9 cellular contexts compared by ENCODE assay signal in genomic region chr12:53051058-53051880, GRCh38. TPM values are rescaled to one million over a fixed set of nuclear protein-coding genes. Genes with fewer than 3 reads are reported as not detected.
DNase-seq lines count a peak whose midpoint lies in the region; ATAC-seq and TF ChIP-seq lines count a peak whose summit lies in the region.
"Had no signal": no experiment of that assay in that cellular context is flagged by ENCODE, and none has a peak within 500 bp of the region (broad histone marks: within the 10 kb centered on the region; RNA-seq: fewer than 3 reads in every experiment).

No MANE protein-coding gene starts in this region.

- H3K4me3 Mint-ChIP-seq in stimulated activated effector memory CD8-positive, alpha-beta T cell treated with anti-CD3 and anti-CD28 coated beads, Interleukin-12 subunit alpha, Interleukin-12 subunit beta, amount 100 ng/mL, for 72 hours: no peak overlapping the region
- no peak overlapping the region for H3K4me3 Mint-ChIP-seq in activated CD8-positive, alpha-beta T cell treated with anti-CD3 and anti-CD28 coated beads, Interleukin-2, amount 10 ng/mL, durations not matched to agents 7 days and 5 days

- H3K27me3 ChIP-seq in skeletal muscle satellite cell (ENCODE audit: control insufficient read depth, insufficient read depth, low read length): no peaks in the 10 kb centered on the region

- H3K9me3 Mint-ChIP-seq in stimulated activated effector memory CD8-positive, alpha-beta T cell treated with anti-CD3 and anti-CD28 coated beads, Interleukin-12 subunit alpha, Interleukin-12 subunit beta, amount 100 ng/mL, for 72 hours: no peaks in the 10 kb centered on the region
- H3K9me3 Mint-ChIP-seq in activated CD8-positive, alpha-beta T cell treated with anti-CD3 and anti-CD28 coated beads, Interleukin-2, amount 10 ng/mL, durations not matched to agents 7 days and 5 days (ENCODE audit: insufficient read depth): no peaks in the 10 kb centered on the region

- peak; percentile 82 for DNase-seq in HCEC 1CT
- DNase-seq in amygdala (lab: John Stamatoyannopoulos, UW): peak in 54 of 56 donors; percentile 40 to 94 (median 82)
- peak; percentile 32 to 94 (median 79) for DNase-seq in hypothalamus (lab: John Stamatoyannopoulos, UW)
- DNase-seq in stimulated activated effector memory CD8-positive, alpha-beta T cell treated with anti-CD3 and anti-CD28 coated beads, Interleukin-12 subunit alpha, Interleukin-12 subunit beta, amount 100 ng/mL, for 72 hours (ENCODE audit: low spot score in 2 of 2): no peak
- DNase-seq in HEK293T (ENCODE audit: extremely low spot score): no peak
- DNase-seq in activated CD8-positive, alpha-beta T cell treated with anti-CD3 and anti-CD28 coated beads, Interleukin-2, amount 10 ng/mL, durations not matched to agents 7 days and 5 days: no peak

- H3K27me3 Mint-ChIP-seq in activated CD8-positive, alpha-beta T cell treated with anti-CD3 and anti-CD28 coated beads, Interleukin-2, amount 10 ng/mL, durations not matched to agents 7 days and 5 days (ENCODE audit: low read depth): no peaks in the 10 kb centered on the region

- H3K27ac Mint-ChIP-seq in stimulated activated effector memory CD8-positive, alpha-beta T cell treated with anti-CD3 and anti-CD28 coated beads, Interleukin-12 subunit alpha, Interleukin-12 subunit beta, amount 100 ng/mL, for 72 hours: no peak overlapping the region
- H3K27ac Mint-ChIP-seq in activated CD8-positive, alpha-beta T cell treated with anti-CD3 and anti-CD28 coated beads, Interleukin-2, amount 10 ng/mL, durations not matched to agents 7 days and 5 days: no peak overlapping the region

- CTCF ChIA-PET in HEK293T (lab: Yijun Ruan, JAX): interaction anchor here (1.0 kb wide), 1 partner anchor 14 kb away, joined by 4 read pairs; no protein-coding TSS in a partner anchor
- CTCF ChIA-PET in activated CD8-positive, alpha-beta T cell treated with anti-CD3 and anti-CD28 coated beads, Interleukin-2, amount 10 ng/mL, durations not matched to agents 7 days and 5 days (lab: Charles Lee): interaction anchor here (0.8 to 1.4 kb wide), 5 partner anchors 12 to 48 kb away, joined by 3 to 4 read pairs (median 3); no protein-coding TSS in a partner anchor

- no peak for ATAC-seq in GM19395 (IDR thresholded peaks at IDR 0.05; ENCODE audit: unreplicated experiment)
- no peak for ATAC-seq in stimulated activated effector memory CD8-positive, alpha-beta T cell treated with anti-CD3 and anti-CD28 coated beads, Interleukin-12 subunit alpha, Interleukin-12 subunit beta, amount 100 ng/mL, for 72 hours
- ATAC-seq in activated CD8-positive, alpha-beta T cell treated with anti-CD3 and anti-CD28 coated beads, Interleukin-2, amount 10 ng/mL, durations not matched to agents 7 days and 5 days: no peak

- H3K9me3 ChIP-seq in skeletal muscle satellite cell (replicated peaks; ENCODE audit: low read length): no peaks in the 10 kb centered on the region

- H3K36me3 Mint-ChIP-seq in stimulated activated effector memory CD8-positive, alpha-beta T cell treated with anti-CD3 and anti-CD28 coated beads, Interleukin-12 subunit alpha, Interleukin-12 subunit beta, amount 100 ng/mL, for 72 hours: peaks cover 12% of the 10 kb centered on the region
- no peaks in the 10 kb centered on the region for H3K36me3 Mint-ChIP-seq in activated CD8-positive, alpha-beta T cell treated with anti-CD3 and anti-CD28 coated beads, Interleukin-2, amount 10 ng/mL, durations not matched to agents 7 days and 5 days (ENCODE audit: low read depth)

- H3K36me3 ChIP-seq in skeletal muscle satellite cell (ENCODE audit: insufficient read depth, low read length): peaks cover 27% of the 10 kb centered on the region

- H3K4me1 ChIP-seq in skeletal muscle satellite cell (ENCODE audit: control insufficient read depth, insufficient read depth, low read length): peaks cover 81% of the 10 kb centered on the region

- H3K4me1 Mint-ChIP-seq in stimulated activated effector memory CD8-positive, alpha-beta T cell treated with anti-CD3 and anti-CD28 coated beads, Interleukin-12 subunit alpha, Interleukin-12 subunit beta, amount 100 ng/mL, for 72 hours: peaks cover 55% of the 10 kb centered on the region
- H3K4me1 Mint-ChIP-seq in activated CD8-positive, alpha-beta T cell treated with anti-CD3 and anti-CD28 coated beads, Interleukin-2, amount 10 ng/mL, durations not matched to agents 7 days and 5 days (ENCODE audit: low read depth): peaks cover 31% of the 10 kb centered on the region

- H3K9ac ChIP-seq in skeletal muscle satellite cell (ENCODE audit: low read depth, low read length): peak overlapping the region; percentile 85

- H3K4me2 ChIP-seq in skeletal muscle satellite cell (ENCODE audit: low read length): peak overlapping the region; percentile 98

- POLR2A ChIA-PET in HEK293T (lab: Yijun Ruan, JAX): interaction anchor here (1.5 to 1.8 kb wide), 3 partner anchors 28 to 129 kb away, joined by 3 to 12 read pairs (median 7); partner anchors contain the start of genes EIF4B, SPRYD3 and ZNF740
- POLR2A ChIA-PET in activated CD8-positive, alpha-beta T cell treated with anti-CD3 and anti-CD28 coated beads, Interleukin-2, amount 10 ng/mL, durations not matched to agents 7 days and 5 days (lab: Charles Lee): no interaction called here

- peak overlapping the region; percentile 88 for H3K4me3 ChIP-seq in skeletal muscle satellite cell (ENCODE audit: low read length)

TF ChIP-seq in HEK293T, 16 proteins besides CTCF, POLR2A, EP300 and RAD21:
- TF ChIP-seq SP1 (IDR thresholded peaks at IDR 0.05) (no peak), ZNF384 (IDR thresholded peaks at IDR 0.05) (no peak), LEF1 (IDR thresholded peaks at IDR 0.05; ENCODE audit: borderline replicate concordance) (no peak), NFRKB (IDR thresholded peaks at IDR 0.05) (no peak), FOXM1 (IDR thresholded peaks at IDR 0.05; ENCODE audit: borderline replicate concordance) (no peak), FOXK2 (IDR thresholded peaks at IDR 0.05) (no peak), HDGF (IDR thresholded peaks at IDR 0.05; ENCODE audit: borderline replicate concordance) (no peak), CTBP1 (IDR thresholded peaks at IDR 0.05; ENCODE audit: borderline replicate concordance) (no peak), ELF4 (IDR thresholded peaks at IDR 0.05) (no peak), TARDBP (IDR thresholded peaks at IDR 0.05) (no peak), L3MBTL2 (conservative IDR thresholded peaks at IDR 0.05) (no peak), SUZ12 (IDR thresholded peaks at IDR 0.05) (no peak), FOXA1 (IDR thresholded peaks at IDR 0.05) (no peak), BHLHE40 (IDR thresholded peaks at IDR 0.05; ENCODE audit: borderline replicate concordance) (no peak)
- TF ChIP-seq, protein P1, sequence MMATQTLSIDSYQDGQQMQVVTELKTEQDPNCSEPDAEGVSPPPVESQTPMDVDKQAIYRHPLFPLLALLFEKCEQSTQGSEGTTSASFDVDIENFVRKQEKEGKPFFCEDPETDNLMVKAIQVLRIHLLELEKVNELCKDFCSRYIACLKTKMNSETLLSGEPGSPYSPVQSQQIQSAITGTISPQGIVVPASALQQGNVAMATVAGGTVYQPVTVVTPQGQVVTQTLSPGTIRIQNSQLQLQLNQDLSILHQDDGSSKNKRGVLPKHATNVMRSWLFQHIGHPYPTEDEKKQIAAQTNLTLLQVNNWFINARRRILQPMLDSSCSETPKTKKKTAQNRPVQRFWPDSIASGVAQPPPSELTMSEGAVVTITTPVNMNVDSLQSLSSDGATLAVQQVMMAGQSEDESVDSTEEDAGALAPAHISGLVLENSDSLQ (IDR thresholded peaks at IDR 0.05): no peak

RNA-seq across cellular contexts. Expression of gene TNS2, which starts 1.4 kb away (rescaled TPM):
- total RNA-seq in skeletal muscle satellite cell (2012; rRNA removed): 67.9 and 70.8 TPM in 2 replicates
- total RNA-seq in activated CD8-positive, alpha-beta T cell treated with anti-CD3 and anti-CD28 coated beads, Interleukin-2, amount 10 ng/mL, durations not matched to agents 7 days and 5 days: 1 to 10 TPM; 1.0 to 1.4 TPM

RNA-seq across cellular contexts. Expression of gene SPRYD3, which starts 27.9 kb away (rescaled TPM):
- 23.4 and 29.4 TPM in 2 replicates for total RNA-seq in skeletal muscle satellite cell (2012; rRNA removed)
- total RNA-seq in activated CD8-positive, alpha-beta T cell treated with anti-CD3 and anti-CD28 coated beads, Interleukin-2, amount 10 ng/mL, durations not matched to agents 7 days and 5 days: 10 to 100 TPM; 27.2 to 31.2 TPM

RNA-seq across cellular contexts. Expression of gene EIF4B, which starts 45.0 kb away (rescaled TPM):
- 788 and 899 TPM in 2 replicates for total RNA-seq in skeletal muscle satellite cell (2012; rRNA removed)
- total RNA-seq in activated CD8-positive, alpha-beta T cell treated with anti-CD3 and anti-CD28 coated beads, Interleukin-2, amount 10 ng/mL, durations not matched to agents 7 days and 5 days: 100 to 1,000 TPM; 352 to 353 TPM

RNA-seq across cellular contexts. Expression of gene IGFBP6, which starts 46.2 kb away (rescaled TPM):
- 603 and 918 TPM in 2 replicates for total RNA-seq in skeletal muscle satellite cell (2012; rRNA removed)
- 1 to 10 TPM; 3.1 to 5.4 TPM for total RNA-seq in activated CD8-positive, alpha-beta T cell treated with anti-CD3 and anti-CD28 coated beads, Interleukin-2, amount 10 ng/mL, durations not matched to agents 7 days and 5 days

RNA-seq across cellular contexts. Expression of gene SOAT2, which starts 52.0 kb away (rescaled TPM):
- total RNA-seq in skeletal muscle satellite cell (2012; rRNA removed): 0.44 TPM in 1 of 2 replicates, not detected in the other
- 10 to 100 TPM; 10.8 to 13.3 TPM for total RNA-seq in activated CD8-positive, alpha-beta T cell treated with anti-CD3 and anti-CD28 coated beads, Interleukin-2, amount 10 ng/mL, durations not matched to agents 7 days and 5 days
- total RNA-seq: NCI-H460 had no signal

Comparison
In these comparisons a context has a peak if more than half of its experiments do, and no peak if none do; other contexts are left out.
1. DNase-seq: peak in HCEC 1CT (single experiment), amygdala (54 of 56) and hypothalamus (51 of 51); none in stimulated activated effector memory CD8-positive, alpha-beta T cell treated with anti-CD3 and anti-CD28 coated beads, Interleukin-12 subunit alpha, Interleukin-12 subunit beta, amount 100 ng/mL, for 72 hours (0 of 2), HEK293T (single experiment) and activated CD8-positive, alpha-beta T cell treated with anti-CD3 and anti-CD28 coated beads, Interleukin-2, amount 10 ng/mL, durations not matched to agents 7 days and 5 days (single experiment).